In the genomic region with DNA sequence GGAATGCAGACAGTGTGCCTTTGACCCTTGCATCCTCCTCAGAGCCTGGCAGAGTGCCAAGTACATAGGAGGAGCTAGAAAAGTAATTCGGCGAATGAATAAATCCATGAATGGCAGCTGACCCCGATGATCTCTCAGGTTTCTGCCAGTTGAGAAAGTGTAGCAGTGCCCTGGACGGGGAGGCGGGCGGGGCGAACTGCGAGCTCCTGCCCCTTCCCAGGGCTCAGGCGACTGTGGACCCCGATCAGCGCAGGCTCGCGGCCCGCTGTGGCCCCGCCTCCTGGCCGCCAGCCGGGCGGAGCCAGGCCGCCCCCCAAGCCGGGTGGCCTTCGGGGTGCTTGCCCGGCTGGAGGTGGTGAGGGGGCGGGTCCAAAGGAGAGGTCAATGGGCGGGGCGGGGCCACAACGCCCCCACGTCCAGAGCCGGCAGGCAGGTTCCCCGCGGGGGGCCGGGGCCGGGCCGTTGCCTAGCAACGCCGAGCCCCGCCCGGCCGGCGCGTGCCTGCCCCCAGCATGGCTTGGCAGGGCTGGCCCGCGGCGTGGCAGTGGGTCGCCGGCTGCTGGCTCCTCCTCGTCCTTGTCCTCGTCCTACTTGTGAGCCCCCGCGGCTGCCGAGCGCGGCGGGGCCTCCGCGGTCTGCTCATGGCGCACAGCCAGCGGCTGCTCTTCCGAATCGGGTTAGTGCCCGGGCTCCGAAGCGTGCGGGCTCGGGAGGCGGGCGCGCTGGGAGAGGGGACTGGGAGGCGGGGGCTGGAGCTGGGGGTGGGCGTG, we compare ENCODE assay signal across 8 cellular contexts. TPM values are rescaled to one million over a fixed set of nuclear protein-coding genes. Genes with fewer than 3 reads are reported as not detected.
A peak's percentile ranks its signal among the peaks of the same experiment; 100 is the strongest.
DNase-seq lines count a peak whose midpoint lies in the region; ATAC-seq and TF ChIP-seq lines count a peak whose summit lies in the region.

No MANE protein-coding gene starts in this region.

- H3K27ac ChIP-seq in OCI-LY3 (ENCODE audit: low read length) (no peak overlapping the region), fibroblast of lung (ENCODE audit: insufficient read depth, low read length) (no peak overlapping the region)
- H3K27ac ChIP-seq in naive thymus-derived CD4-positive, alpha-beta T cell (ENCODE audit: low read depth, low read length) = peak overlapping the region; percentile 69

- CTCF ChIA-PET in naive thymus-derived CD4-positive, alpha-beta T cell (lab: Charles Lee) = interaction anchor here (0.6 to 2.1 kb wide), 6 partner anchors 10 to 53 kb away, joined by 3 to 8 read pairs (median 4); a partner anchor contains a TSS

- peak overlapping the region; percentile 60 for H2AFZ ChIP-seq in OCI-LY3 (ENCODE audit: low read depth, low read length)
- H2AFZ ChIP-seq in fibroblast of lung (ENCODE audit: low read length) = peak overlapping the region; percentile 67

- peak; percentile 73 for ATAC-seq in naive thymus-derived CD4-positive, alpha-beta T cell

- peaks cover 0 to 4% (median 1%) of the 10 kb centered on the region in 5 donors for H3K36me3 Mint-ChIP-seq in naive thymus-derived CD4-positive, alpha-beta T cell

- H3K4me2 ChIP-seq in OCI-LY3 (ENCODE audit: low read length) (peak overlapping the region; percentile 69), fibroblast of lung (ENCODE audit: extremely low read depth, insufficient read depth, low read length) (peak overlapping the region; percentile 93)

- H3K27me3 ChIP-seq in OCI-LY3 (ENCODE audit: low read depth, low read length) = 0 out of 2 replicates have a peak, but pooled peaks cover 2% of the 10 kb centered on the region
- no peaks in the 10 kb centered on the region for H3K27me3 ChIP-seq in fibroblast of lung (ENCODE audit: control insufficient read depth, insufficient read depth, low read length)
- no peaks in the 10 kb centered on the region for H3K27me3 ChIP-seq in naive thymus-derived CD4-positive, alpha-beta T cell (ENCODE audit: control insufficient read depth in 2 of 2, insufficient read depth in 2 of 2, low read length in 2 of 2)

- H4K20me1 ChIP-seq in OCI-LY3 (ENCODE audit: insufficient read depth, low read length) = no peaks in the 10 kb centered on the region
- H4K20me1 ChIP-seq in fibroblast of lung (ENCODE audit: control insufficient read depth, extremely low read depth, insufficient read depth, low read length) = no peaks in the 10 kb centered on the region

- peaks cover 8% of the 10 kb centered on the region for H3K4me1 ChIP-seq in OCI-LY3 (ENCODE audit: low read length)
- peaks cover 11% of the 10 kb centered on the region for H3K4me1 ChIP-seq in fibroblast of lung (ENCODE audit: control insufficient read depth, extremely low read depth, insufficient read depth, low read length)
- H3K4me1 ChIP-seq in naive thymus-derived CD4-positive, alpha-beta T cell (ENCODE audit: control insufficient read depth in 2 of 2, insufficient read depth in 2 of 2, low read length in 2 of 2) = peaks cover 10 to 52% of the 10 kb centered on the region in 2 donors

- peak overlapping the region; percentile 84 to 93 (median 88) for H3K4me3 Mint-ChIP-seq in naive thymus-derived CD4-positive, alpha-beta T cell

- POLR2A ChIA-PET in naive thymus-derived CD4-positive, alpha-beta T cell (lab: Charles Lee) = interaction anchor here (0.6 to 2.9 kb wide), 7 partner anchors 12 to 72 kb away, joined by 3 to 13 read pairs (median 3); a partner anchor contains a TSS

- H3K9ac ChIP-seq in OCI-LY3 (ENCODE audit: low read length) = peak overlapping the region; percentile 26; the same call in 1 of the 2 replicates
- H3K9ac ChIP-seq in fibroblast of lung (ENCODE audit: insufficient read depth, low read length) = peak overlapping the region; percentile 72

- H3K36me3 ChIP-seq in OCI-LY3 (replicated peaks; ENCODE audit: low read depth, low read length) (no peaks in the 10 kb centered on the region), fibroblast of lung (ENCODE audit: control insufficient read depth, insufficient read depth, low read length) (no peaks in the 10 kb centered on the region)
- no peaks in the 10 kb centered on the region for H3K36me3 ChIP-seq in naive thymus-derived CD4-positive, alpha-beta T cell (ENCODE audit: control insufficient read depth in 2 of 3, insufficient read depth in 3 of 3, low read length in 3 of 3)

- TF ChIP-seq CTCF in GM20000 (IDR thresholded peaks at IDR 0.05; ENCODE audit: extremely low read depth, missing control alignments) (no peak), OCI-LY3 (IDR thresholded peaks at IDR 0.05; ENCODE audit: low read depth, low read length) (no peak), fibroblast of lung (conservative IDR thresholded peaks at IDR 0.05 in 1 of 2, IDR thresholded peaks at IDR 0.05 in 1 of 2; ENCODE audit: low read depth in 1 of 2, low read length in 2 of 2) (no peak)

- peaks cover 0 to 31% (median 0%) of the 10 kb centered on the region in 5 donors for H3K27me3 Mint-ChIP-seq in naive thymus-derived CD4-positive, alpha-beta T cell

- H3K79me2 ChIP-seq in OCI-LY3 (ENCODE audit: low read length) = no peaks in the 10 kb centered on the region
- no peaks in the 10 kb centered on the region for H3K79me2 ChIP-seq in fibroblast of lung (ENCODE audit: control insufficient read depth, insufficient read depth, low read length)

- peak; percentile 89 for DNase-seq in COLO829 (ENCODE audit: low spot score)
- DNase-seq in GM20000 (ENCODE audit: low spot score) = peak; percentile 96
- DNase-seq in HT-29 (ENCODE audit: low spot score) = peak; percentile 92
- peak; percentile 59 to 72 for DNase-seq in activated T-cell treated with anti-CD3 and anti-CD28 coated beads, Interleukin-2, amount 50 U/mL, for 48 hours
- DNase-seq in fibroblast of lung (ENCODE audit: low read depth in 2 of 2) = peak; percentile 63 to 81
- DNase-seq in naive thymus-derived CD4-positive, alpha-beta T cell = peak; percentile 15 to 61 (median 44)
- peak; percentile 38 for DNase-seq in stimulated activated naive CD4-positive, alpha-beta T cell treated with Interleukin-2 at 50 U/mL for 16 hours (lab: John Stamatoyannopoulos, UW)

- H3K4me3 ChIP-seq in OCI-LY3 (ENCODE audit: low read length) = peak overlapping the region; percentile 86
- H3K4me3 ChIP-seq in fibroblast of lung (replicated peaks in 1 of 4; ENCODE audit: control extremely low read depth in 1 of 4, insufficient read depth in 1 of 4, low read depth in 3 of 4, low read length in 4 of 4) = peak overlapping the region; percentile 49 to 65 (median 60)
- H3K4me3 ChIP-seq in naive thymus-derived CD4-positive, alpha-beta T cell (ENCODE audit: low read length) = peak overlapping the region; percentile 64

- H3K9me3 Mint-ChIP-seq in naive thymus-derived CD4-positive, alpha-beta T cell = no peaks in the 10 kb centered on the region

- no peaks in the 10 kb centered on the region for H3K9me3 ChIP-seq in OCI-LY3 (ENCODE audit: insufficient read depth, low read length)
- no peaks in the 10 kb centered on the region for H3K9me3 ChIP-seq in fibroblast of lung (ENCODE audit: control insufficient read depth, insufficient read depth, low read depth, low read length)
- H3K9me3 ChIP-seq in naive thymus-derived CD4-positive, alpha-beta T cell (ENCODE audit: control insufficient read depth in 2 of 3, low read length in 3 of 3) = no peaks in the 10 kb centered on the region

- H3K4me1 Mint-ChIP-seq in naive thymus-derived CD4-positive, alpha-beta T cell = peaks cover 25 to 78% (median 71%) of the 10 kb centered on the region in 7 donors

- H3K27ac Mint-ChIP-seq in naive thymus-derived CD4-positive, alpha-beta T cell = peak overlapping the region in 8 of 9 donors; percentile 32 to 93 (median 84)

- intact Hi-C loops in naive thymus-derived CD4-positive, alpha-beta T cell (cut with micrococcal nuclease) = loop anchor here in 1 of 2 donors (2.0 to 5.0 kb wide), 2 partner anchors 34 to 52 kb away; a partner anchor contains a TSS

RNA-seq across cellular contexts. Expression of a gene that starts 30.6 kb away (rescaled TPM):
- 229 and 311 TPM in 2 replicates for total RNA-seq in HT-29 (2014; rRNA removed; shearing (Covaris generic))
- 168 and 235 TPM in 2 replicates for total RNA-seq in fibroblast of lung
- polyA plus RNA-seq in fibroblast of lung = 170 and 181 TPM in 2 replicates
- polyA plus RNA-seq in fibroblast of lung (2012) = 165 and 172 TPM in 2 replicates
- polyA minus RNA-seq in fibroblast of lung (ENCODE audit: low replicate concordance) = 475 and 604 TPM in 2 replicates
- total RNA-seq in naive thymus-derived CD4-positive, alpha-beta T cell = 100 to 1,000 TPM in 2 of 5 experiments, 10 to 100 TPM in 3; 51.7 to 112 (median 83.8) TPM
- 100 to 1,000 TPM in 1 of 2 donors, 10 to 100 TPM in 1; 92.4 to 115 TPM for polyA plus RNA-seq in naive thymus-derived CD4-positive, alpha-beta T cell

RNA-seq across cellular contexts. Expression of a gene that starts 33.7 kb away (rescaled TPM):
- 1.6 TPM in 1 of 2 replicates, not detected in the other for total RNA-seq in HT-29 (2014; rRNA removed; shearing (Covaris generic))
- under 0.01 and 0.17 TPM in 2 replicates for total RNA-seq in fibroblast of lung
- polyA plus RNA-seq in fibroblast of lung = not detected in 2 replicates
- polyA plus RNA-seq in fibroblast of lung (2012) = not detected in 2 replicates
- polyA minus RNA-seq in fibroblast of lung (ENCODE audit: low replicate concordance) = not detected in 2 replicates
- total RNA-seq in naive thymus-derived CD4-positive, alpha-beta T cell = under 1 TPM in 1 of 5 experiments, not detected in 4; 0.49 TPM
- polyA plus RNA-seq in naive thymus-derived CD4-positive, alpha-beta T cell = not detected

RNA-seq across cellular contexts. Expression of a gene that starts 52.6 kb away (rescaled TPM):
- total RNA-seq in HT-29 (2014; rRNA removed; shearing (Covaris generic)) = 73.9 and 77.2 TPM in 2 replicates
- 21.3 and 27.7 TPM in 2 replicates for total RNA-seq in fibroblast of lung
- polyA plus RNA-seq in fibroblast of lung = 29.1 and 32.8 TPM in 2 replicates
- 60.5 and 71.5 TPM in 2 replicates for polyA plus RNA-seq in fibroblast of lung (2012)
- polyA minus RNA-seq in fibroblast of lung (ENCODE audit: low replicate concordance) = 55.2 and 112 TPM in 2 replicates
- 10 to 100 TPM; 18.5 to 38.4 (median 25.2) TPM for total RNA-seq in naive thymus-derived CD4-positive, alpha-beta T cell
- 100 to 1,000 TPM in 1 of 2 donors, 10 to 100 TPM in 1; 92.2 to 108 TPM for polyA plus RNA-seq in naive thymus-derived CD4-positive, alpha-beta T cell

RNA-seq across cellular contexts. Expression of a gene that starts 53.0 kb away (rescaled TPM):
- total RNA-seq in HT-29 (2014; rRNA removed; shearing (Covaris generic)) = 266 and 310 TPM in 2 replicates
- total RNA-seq in fibroblast of lung = 110 and 139 TPM in 2 replicates
- polyA plus RNA-seq in fibroblast of lung = 53.1 and 60.4 TPM in 2 replicates
- polyA plus RNA-seq in fibroblast of lung (2012) = 67.3 and 91.0 TPM in 2 replicates
- polyA minus RNA-seq in fibroblast of lung (ENCODE audit: low replicate concordance) = 54.7 and 74.9 TPM in 2 replicates
- 10 to 100 TPM; 54.1 to 67.0 (median 61.2) TPM for total RNA-seq in naive thymus-derived CD4-positive, alpha-beta T cell
- polyA plus RNA-seq in naive thymus-derived CD4-positive, alpha-beta T cell = 100 to 1,000 TPM in 1 of 2 donors, 10 to 100 TPM in 1; 98.6 to 108 TPM

RNA-seq across cellular contexts. Expression of a gene that starts 59.1 kb away (rescaled TPM):
- total RNA-seq in HT-29 (2014; rRNA removed; shearing (Covaris generic)) = 0.33 and 0.86 TPM in 2 replicates
- 0.17 and 0.26 TPM in 2 replicates for total RNA-seq in fibroblast of lung
- 0.02 and 0.03 TPM in 2 replicates for polyA plus RNA-seq in fibroblast of lung
- polyA plus RNA-seq in fibroblast of lung (2012) = 0.06 and 0.09 TPM in 2 replicates
- not detected in 2 replicates for polyA minus RNA-seq in fibroblast of lung (ENCODE audit: low replicate concordance)
- 100 to 1,000 TPM in 1 of 5 experiments, 10 to 100 TPM in 1, 1 to 10 TPM in 2, under 1 TPM in 1; 0.27 to 399 (median 1.9) TPM for total RNA-seq in naive thymus-derived CD4-positive, alpha-beta T cell
- under 1 TPM; 0.49 to 0.97 TPM for polyA plus RNA-seq in naive thymus-derived CD4-positive, alpha-beta T cell

Comparison
In these comparisons a context has a peak if more than half of its experiments do, and no peak if none do; other contexts are left out.
1. DNase-seq: peak in every context shown above with its lines; median percentile 96 in GM20000; 92 in HT-29; 89 in COLO829; 72 in fibroblast of lung; 66 in activated T-cell treated with anti-CD3 and anti-CD28 coated beads, Interleukin-2, amount 50 U/mL, for 48 hours; 44 in naive thymus-derived CD4-positive, alpha-beta T cell; 38 in stimulated activated naive CD4-positive, alpha-beta T cell treated with Interleukin-2 at 50 U/mL for 16 hours.